8 cellular contexts compared by ENCODE assay signal in genomic region chr2:182650704-182651103, GRCh38.
A peak's percentile ranks its signal among the peaks of the same experiment; 100 is the strongest.
DNase-seq lines count a peak whose midpoint lies in the region; ATAC-seq and TF ChIP-seq lines count a peak whose summit lies in the region.

No MANE protein-coding gene starts in this region.

- intact Hi-C loops in Panc1 (cut with micrococcal nuclease; ENCODE audit: unreplicated experiment) = loop anchor here (1.0 kb wide), 1 partner anchor 464 kb away; no protein-coding TSS in a partner anchor

- ATAC-seq in DND-41 (ENCODE audit: insufficient read depth, low read depth) (no peak), Panc1 (no peak), GM21723 (IDR thresholded peaks at IDR 0.05; ENCODE audit: unreplicated experiment) (no peak)

- H3K9me3 ChIP-seq in DND-41 (ENCODE audit: insufficient read depth, low read length, severe bottlenecking) (no peaks in the 10 kb centered on the region), Panc1 (ENCODE audit: control insufficient read depth, insufficient read depth, low read depth, low read length) (no peaks in the 10 kb centered on the region), fibroblast of lung (ENCODE audit: control insufficient read depth, insufficient read depth, low read depth, low read length) (no peaks in the 10 kb centered on the region)

- H4K20me1 ChIP-seq in DND-41 (ENCODE audit: insufficient read depth, low read length) (no peaks in the 10 kb centered on the region), fibroblast of lung (ENCODE audit: control insufficient read depth, extremely low read depth, insufficient read depth, low read length) (no peaks in the 10 kb centered on the region)

- TF ChIP-seq CTCF in DND-41 (IDR thresholded peaks at IDR 0.05; ENCODE audit: borderline replicate concordance, extremely low read depth, low read length, poor library complexity, severe bottlenecking) (peak; percentile 60), Panc1 (IDR thresholded peaks at IDR 0.05) (peak; percentile 65; the same call in 1 of the 2 replicates), fibroblast of lung (conservative IDR thresholded peaks at IDR 0.05 in 1 of 2, IDR thresholded peaks at IDR 0.05 in 1 of 2; ENCODE audit: low read depth in 1 of 2, low read length in 2 of 2) (peak in 1 of 2 donors; percentile 32), progenitor cell of endocrine pancreas (IDR thresholded peaks at IDR 0.05; ENCODE audit: unreplicated experiment) (peak; percentile 59)

- no peak overlapping the region for H3K4me3 Mint-ChIP-seq in progenitor cell of endocrine pancreas (ENCODE audit: low read depth)
- no peak overlapping the region for H3K4me3 Mint-ChIP-seq in activated CD4-positive, alpha-beta T cell treated with anti-CD3 and anti-CD28 coated beads, Interleukin-2, amount 10 ng/mL, durations not matched to agents 7 days and 5 days

- no peaks in the 10 kb centered on the region for H3K9me3 Mint-ChIP-seq in progenitor cell of endocrine pancreas (ENCODE audit: low read depth)
- H3K9me3 Mint-ChIP-seq in activated CD4-positive, alpha-beta T cell treated with anti-CD3 and anti-CD28 coated beads, Interleukin-2, amount 10 ng/mL, durations not matched to agents 7 days and 5 days = no peaks in the 10 kb centered on the region

- H3K27me3 ChIP-seq in DND-41 (ENCODE audit: insufficient read depth, low read length, poor library complexity) (peaks cover 5% of the 10 kb centered on the region), Panc1 (ENCODE audit: control insufficient read depth, insufficient read depth, low read length) (no peaks in the 10 kb centered on the region), fibroblast of lung (ENCODE audit: control insufficient read depth, insufficient read depth, low read length) (no peaks in the 10 kb centered on the region)

- H2AFZ ChIP-seq in DND-41 (ENCODE audit: low read depth, low read length) (0 out of 2 replicates have a peak overlapping the region, but pooled peaks have one; percentile 13), fibroblast of lung (ENCODE audit: low read length) (no peak overlapping the region)

- H3K4me1 ChIP-seq in DND-41 (ENCODE audit: insufficient read depth, low read length) (no peaks in the 10 kb centered on the region), Panc1 (ENCODE audit: control insufficient read depth, insufficient read depth, low read length) (no peaks in the 10 kb centered on the region), fibroblast of lung (ENCODE audit: control insufficient read depth, extremely low read depth, insufficient read depth, low read length) (no peaks in the 10 kb centered on the region)

- in situ Hi-C loops in Panc1 (cut with HindIII; ENCODE audit: low pct_unique_long_range_greater_than_20kb, low sequenced_read_pairs) = no loop called here

- no TSS peak for BruUV-seq in Panc1 (replicated peaks; lab: Mats Ljungman, UMichigan)

- H3K4me1 Mint-ChIP-seq in progenitor cell of endocrine pancreas (ENCODE audit: low read depth) = no peaks in the 10 kb centered on the region
- H3K4me1 Mint-ChIP-seq in activated CD4-positive, alpha-beta T cell treated with anti-CD3 and anti-CD28 coated beads, Interleukin-2, amount 10 ng/mL, durations not matched to agents 7 days and 5 days = peaks cover 21% of the 10 kb centered on the region

- H3K27me3 Mint-ChIP-seq in progenitor cell of endocrine pancreas = no peaks in the 10 kb centered on the region
- peaks cover 8% of the 10 kb centered on the region for H3K27me3 Mint-ChIP-seq in activated CD4-positive, alpha-beta T cell treated with anti-CD3 and anti-CD28 coated beads, Interleukin-2, amount 10 ng/mL, durations not matched to agents 7 days and 5 days

- CTCF ChIA-PET in Panc1 (lab: Charles Lee) = no interaction called here
- CTCF ChIA-PET in activated CD4-positive, alpha-beta T cell treated with anti-CD3 and anti-CD28 coated beads, Interleukin-2, amount 10 ng/mL, durations not matched to agents 7 days and 5 days (lab: Charles Lee) = interaction anchor here (1.5 kb wide), 1 partner anchor 9 kb away, joined by 4 read pairs; no protein-coding TSS in a partner anchor

- no peak overlapping the region for H3K27ac Mint-ChIP-seq in progenitor cell of endocrine pancreas
- no peak overlapping the region for H3K27ac Mint-ChIP-seq in activated CD4-positive, alpha-beta T cell treated with anti-CD3 and anti-CD28 coated beads, Interleukin-2, amount 10 ng/mL, durations not matched to agents 7 days and 5 days

- H3K4me2 ChIP-seq in DND-41 (ENCODE audit: insufficient read depth, low read length) (no peak overlapping the region), fibroblast of lung (ENCODE audit: extremely low read depth, insufficient read depth, low read length) (no peak overlapping the region)

- no peak overlapping the region for H3K27ac ChIP-seq in DND-41 (ENCODE audit: low read length)
- no peak overlapping the region for H3K27ac ChIP-seq in Panc1 (ENCODE audit: low read length)
- no peak overlapping the region for H3K27ac ChIP-seq in fibroblast of lung (ENCODE audit: insufficient read depth, low read length)

- H3K36me3 Mint-ChIP-seq in progenitor cell of endocrine pancreas (ENCODE audit: insufficient read depth) = no peaks in the 10 kb centered on the region
- no peaks in the 10 kb centered on the region for H3K36me3 Mint-ChIP-seq in activated CD4-positive, alpha-beta T cell treated with anti-CD3 and anti-CD28 coated beads, Interleukin-2, amount 10 ng/mL, durations not matched to agents 7 days and 5 days (ENCODE audit: low read depth)

- no peak overlapping the region for H3K9ac ChIP-seq in DND-41 (ENCODE audit: low read depth, low read length)
- no peak overlapping the region for H3K9ac ChIP-seq in fibroblast of lung (ENCODE audit: insufficient read depth, low read length)

- H3K36me3 ChIP-seq in DND-41 (ENCODE audit: insufficient read depth, low read length) (no peaks in the 10 kb centered on the region), Panc1 (ENCODE audit: control insufficient read depth, insufficient read depth, low read length) (no peaks in the 10 kb centered on the region), fibroblast of lung (ENCODE audit: control insufficient read depth, insufficient read depth, low read length) (no peaks in the 10 kb centered on the region)

- POLR2A ChIA-PET in Panc1 (lab: Charles Lee) = no interaction called here
- POLR2A ChIA-PET in activated CD4-positive, alpha-beta T cell treated with anti-CD3 and anti-CD28 coated beads, Interleukin-2, amount 10 ng/mL, durations not matched to agents 7 days and 5 days (lab: Charles Lee) = no interaction called here

- H3K79me2 ChIP-seq in DND-41 (ENCODE audit: insufficient read depth, low read length) (no peaks in the 10 kb centered on the region), fibroblast of lung (ENCODE audit: control insufficient read depth, insufficient read depth, low read length) (no peaks in the 10 kb centered on the region)

- no peak for DNase-seq in DND-41
- DNase-seq in HT-29 (ENCODE audit: low spot score) = peak; percentile 54
- peak; percentile 30 for DNase-seq in Panc1 (ENCODE audit: low read depth, low spot score)
- DNase-seq in fibroblast of lung (ENCODE audit: low read depth in 2 of 2) = peak; percentile 50 to 83
- DNase-seq in progenitor cell of endocrine pancreas (ENCODE audit: low spot score, unreplicated experiment) = no peak
- DNase-seq in activated CD4-positive, alpha-beta T cell treated with anti-CD3 and anti-CD28 coated beads, Interleukin-2, amount 10 ng/mL, durations not matched to agents 7 days and 5 days = no peak
- no peak for DNase-seq in KG1 (lab: John Stamatoyannopoulos, UW)

- no peak overlapping the region for H3K4me3 ChIP-seq in DND-41 (ENCODE audit: low read depth in 1 of 2, low read length in 2 of 2)
- H3K4me3 ChIP-seq in Panc1 (ENCODE audit: low read depth in 2 of 2, low read length in 2 of 2) = no peak overlapping the region
- no peak overlapping the region for H3K4me3 ChIP-seq in fibroblast of lung (replicated peaks in 1 of 4; ENCODE audit: control extremely low read depth in 1 of 4, insufficient read depth in 1 of 4, low read depth in 3 of 4, low read length in 4 of 4)

Comparison
In these comparisons a context has a peak if more than half of its experiments do, and no peak if none do; other contexts are left out.
1. DNase-seq: peak in HT-29 (single experiment), Panc1 (single experiment) and fibroblast of lung (2 of 2); none in DND-41 (single experiment), progenitor cell of endocrine pancreas (single experiment), activated CD4-positive, alpha-beta T cell treated with anti-CD3 and anti-CD28 coated beads, Interleukin-2, amount 10 ng/mL, durations not matched to agents 7 days and 5 days (single experiment) and KG1 (single experiment).